ENCODE assay signal across 8 cellular contexts in the genomic region with DNA sequence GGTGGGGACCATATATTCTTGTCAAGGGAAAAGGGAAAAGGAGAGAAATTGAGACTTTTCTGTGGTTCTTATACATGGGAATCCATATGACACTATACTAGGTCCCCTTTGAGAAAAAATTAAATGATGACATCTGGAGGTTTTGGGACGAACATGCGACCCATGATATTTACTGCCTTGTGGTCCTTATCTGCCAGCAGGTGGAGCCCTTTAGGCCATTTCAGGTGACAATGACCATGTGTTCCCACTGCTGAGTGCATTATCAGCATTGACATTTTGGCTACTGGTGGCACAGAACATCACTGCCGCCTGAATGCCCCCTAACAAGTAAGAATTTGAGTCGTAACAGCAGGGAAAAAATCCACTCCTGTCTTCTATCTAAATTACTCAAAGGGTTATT.
A peak's percentile ranks its signal among the peaks of the same experiment; 100 is the strongest.
DNase-seq lines count a peak whose midpoint lies in the region; ATAC-seq and TF ChIP-seq lines count a peak whose summit lies in the region.

No MANE protein-coding gene starts in this region.

- peak; percentile 64 for TF ChIP-seq CTCF in neural progenitor cell (IDR thresholded peaks at IDR 0.05)
- TF ChIP-seq CTCF in thyroid gland (IDR thresholded peaks at IDR 0.05) = peak in 1 of 6 experiments; percentile 21
- TF ChIP-seq CTCF in gastroesophageal sphincter (IDR thresholded peaks at IDR 0.05) = no peak

- H3K9me3 Mint-ChIP-seq in neural progenitor cell = no peaks in the 10 kb centered on the region

- H3K9me3 ChIP-seq in neural progenitor cell (ENCODE audit: low read depth) (no peaks in the 10 kb centered on the region), thyroid gland (no peaks in the 10 kb centered on the region), gastroesophageal sphincter (no peaks in the 10 kb centered on the region)

- no peaks in the 10 kb centered on the region for H4K20me1 ChIP-seq in neural progenitor cell (ENCODE audit: low read depth)

- no peaks in the 10 kb centered on the region for H3K36me3 Mint-ChIP-seq in neural progenitor cell

- H3K4me1 ChIP-seq in neural progenitor cell (no peaks in the 10 kb centered on the region), thyroid gland (no peaks in the 10 kb centered on the region), gastroesophageal sphincter (no peaks in the 10 kb centered on the region)

- H3K4me2 ChIP-seq in neural progenitor cell = no peak overlapping the region

- intact Hi-C loops in thyroid gland (cut with DNase I) = no loop called here

- no peaks in the 10 kb centered on the region for H3K4me1 Mint-ChIP-seq in neural progenitor cell

- no peak for TF ChIP-seq EP300 in gastroesophageal sphincter (IDR thresholded peaks at IDR 0.05)

- in situ Hi-C loops in KBM-7 (cut with MboI; ENCODE audit: low pct_unique_long_range_greater_than_20kb, low sequenced_read_pairs) = no loop called here

- H3K4me3 ChIP-seq in neural progenitor cell = no peak overlapping the region
- no peak overlapping the region for H3K4me3 ChIP-seq in thyroid gland (replicated peaks in 1 of 3)
- H3K4me3 ChIP-seq in gastroesophageal sphincter = no peak overlapping the region

- no peak overlapping the region for H3K27ac Mint-ChIP-seq in neural progenitor cell

- H2AFZ ChIP-seq in neural progenitor cell (replicated peaks) = no peak overlapping the region

- H3K27me3 Mint-ChIP-seq in neural progenitor cell (ENCODE audit: insufficient read depth, low read depth) = no peaks in the 10 kb centered on the region

- peak; percentile 95 for ATAC-seq in GM19351 (IDR thresholded peaks at IDR 0.05; ENCODE audit: unreplicated experiment)
- no peak for ATAC-seq in HG02763 (IDR thresholded peaks at IDR 0.05; ENCODE audit: unreplicated experiment)
- no peak for ATAC-seq in gastroesophageal sphincter

- H3K27me3 ChIP-seq in neural progenitor cell (no peaks in the 10 kb centered on the region), thyroid gland (no peaks in the 10 kb centered on the region), gastroesophageal sphincter (no peaks in the 10 kb centered on the region)

- H3K36me3 ChIP-seq in neural progenitor cell (no peaks in the 10 kb centered on the region), thyroid gland (no peaks in the 10 kb centered on the region), gastroesophageal sphincter (no peaks in the 10 kb centered on the region)

- H3K4me3 Mint-ChIP-seq in neural progenitor cell = no peak overlapping the region

- H3K9ac ChIP-seq in neural progenitor cell = no peak overlapping the region

- H3F3A ChIP-seq in neural progenitor cell (ENCODE audit: low read depth) = no peaks in the 10 kb centered on the region

- TF ChIP-seq POLR2A in thyroid gland (IDR thresholded peaks at IDR 0.05) (no peak), gastroesophageal sphincter (IDR thresholded peaks at IDR 0.05) (no peak)

- no peaks in the 10 kb centered on the region for H3K79me2 ChIP-seq in neural progenitor cell (ENCODE audit: low read depth)

- H3K27ac ChIP-seq in neural progenitor cell (no peak overlapping the region), thyroid gland (no peak overlapping the region), gastroesophageal sphincter (no peak overlapping the region)

- DNase-seq in COR-L47 (lab: John Stamatoyannopoulos, UW) (peak; percentile 17), KBM-7 (peak; percentile 55), astrocyte of the hippocampus (ENCODE audit: low read depth, low spot score) (peak; percentile 18), neural progenitor cell (ENCODE audit: low spot score) (peak; percentile 54), thyroid gland (no peak)

- WGBS in thyroid gland, 2 donors = 62 to 78% methylated on average over 4 of the region's 4 CpGs
- WGBS in gastroesophageal sphincter (ENCODE audit: low coverage in 1 of 2), 2 donors = 73 to 86% methylated on average over 2 to 4 of the region's 4 CpGs

Comparison
In these comparisons a context has a peak if more than half of its experiments do, and no peak if none do; other contexts are left out.
1. DNase-seq: peak in COR-L47 (single experiment), KBM-7 (single experiment), astrocyte of the hippocampus (single experiment) and neural progenitor cell (single experiment); none in thyroid gland (0 of 2).